ENCODE assay signal across 8 cellular contexts in genomic region chr2:148614024-148614331, GRCh38. TPM values are rescaled to one million over a fixed set of nuclear protein-coding genes. Genes with fewer than 3 reads are reported as not detected.
DNase-seq lines count a peak whose midpoint lies in the region; ATAC-seq and TF ChIP-seq lines count a peak whose summit lies in the region.

No MANE protein-coding gene starts in this region.

- H3K9me2 ChIP-seq in GM23338 (ENCODE audit: insufficient read depth), result 0 out of 2 replicates have a peak, but pooled peaks cover 8% of the 10 kb centered on the region

- H3K4me3 Mint-ChIP-seq in GM23338, result no peak overlapping the region; the same call in 2 of the 3 replicates

- no peak for TF ChIP-seq CTCF in GM23338 (conservative IDR thresholded peaks at IDR 0.05; ENCODE audit: low read depth in 2 of 2)
- no peak for TF ChIP-seq CTCF in foreskin keratinocyte (conservative IDR thresholded peaks at IDR 0.05)
- no peak for TF ChIP-seq CTCF in upper lobe of left lung (IDR thresholded peaks at IDR 0.05)

- no peaks in the 10 kb centered on the region for H3F3A ChIP-seq in GM23338 (replicated peaks; ENCODE audit: low read depth)

- H3K4me3 ChIP-seq in GM23338 (no peak overlapping the region), upper lobe of left lung (no peak overlapping the region)

- no peaks in the 10 kb centered on the region for H4K20me1 ChIP-seq in GM23338 (replicated peaks; ENCODE audit: insufficient read depth)

- 75 to 100% methylated on average over 1 of the region's 1 CpG for WGBS in upper lobe of left lung, 2 donors

- no peaks in the 10 kb centered on the region for H3K9me3 ChIP-seq in upper lobe of left lung

- H3K4me1 ChIP-seq in GM23338 (ENCODE audit: insufficient read depth) (peaks cover 28% of the 10 kb centered on the region), foreskin keratinocyte (peaks cover 19% of the 10 kb centered on the region), upper lobe of left lung (peaks cover 14 to 25% (median 18%) of the 10 kb centered on the region in 4 donors)

- peak; percentile 30 for DNase-seq in Daoy (ENCODE audit: low read depth)
- peak; percentile 76 for DNase-seq in GM23338 (ENCODE audit: low spot score)
- DNase-seq in NCI-H1436 treated with DMSO at 0.1 percent for 48 hours (lab: John Stamatoyannopoulos, UW), result peak; percentile 29
- peak in 1 of 2 donors; percentile 45 for DNase-seq in foreskin keratinocyte
- no peak for DNase-seq in upper lobe of left lung
- DNase-seq in NCI-H1092 (lab: John Stamatoyannopoulos, UW), result no peak
- DNase-seq in activated gamma-delta T cell treated with Interleukin-2 at 50 U/mL for 16 hours, result no peak

- H3K27me3 Mint-ChIP-seq in GM23338 (ENCODE audit: insufficient read depth, low read depth, poor library complexity), result no peaks in the 10 kb centered on the region

- peak overlapping the region; percentile 93 for H3K27ac Mint-ChIP-seq in GM23338

- ATAC-seq in GM23338, result peak; percentile 94
- ATAC-seq in foreskin keratinocyte, result peak; percentile 42
- ATAC-seq in upper lobe of left lung (ENCODE audit: low FRiP score in 2 of 2), result peak in 1 of 2 donors; percentile 23
- no peak for ATAC-seq in GM18502 (IDR thresholded peaks at IDR 0.05; ENCODE audit: poor library complexity, unreplicated experiment)

- H3K4me1 Mint-ChIP-seq in GM23338, result peaks cover 25% of the 10 kb centered on the region

- TF ChIP-seq POLR2A in upper lobe of left lung (IDR thresholded peaks at IDR 0.05), result no peak

- peak overlapping the region; percentile 40 for H3K4me2 ChIP-seq in GM23338

- no peaks in the 10 kb centered on the region for H3K36me3 Mint-ChIP-seq in GM23338 (ENCODE audit: low read depth)

- H2AFZ ChIP-seq in GM23338, result peak overlapping the region; percentile 8; the same call in 1 of the 2 replicates

- no peaks in the 10 kb centered on the region for H3K9me3 Mint-ChIP-seq in GM23338

- H3K27ac ChIP-seq in GM23338 (ENCODE audit: low read depth) (peak overlapping the region; percentile 85), foreskin keratinocyte (peak overlapping the region; percentile 80), upper lobe of left lung (peak overlapping the region; percentile 55 to 65 (median 59))

- H3K27me3 ChIP-seq in GM23338 (ENCODE audit: insufficient read depth) (no peaks in the 10 kb centered on the region), foreskin keratinocyte (no peaks in the 10 kb centered on the region), upper lobe of left lung (no peaks in the 10 kb centered on the region)

- H3K36me3 ChIP-seq in GM23338 (ENCODE audit: insufficient read depth), result no peaks in the 10 kb centered on the region
- no peaks in the 10 kb centered on the region for H3K36me3 ChIP-seq in upper lobe of left lung

- H3K79me2 ChIP-seq in GM23338 (replicated peaks; ENCODE audit: insufficient read depth), result no peaks in the 10 kb centered on the region

- TF ChIP-seq EP300 in upper lobe of left lung (IDR thresholded peaks at IDR 0.05), result no peak

TF ChIP-seq in GM23338, 12 proteins besides CTCF, POLR2A, EP300 and RAD21:
- TF ChIP-seq CREB1 (CRISPR knock-in tag; IDR thresholded peaks at IDR 0.05; ENCODE audit: low read depth) (no peak), ZNF331 (CRISPR knock-in tag; IDR thresholded peaks at IDR 0.05; ENCODE audit: low read depth) (no peak), STAT1 (IDR thresholded peaks at IDR 0.05; ENCODE audit: unreplicated experiment) (no peak), EZH2 (IDR thresholded peaks at IDR 0.05; ENCODE audit: low read depth, unreplicated experiment) (no peak), ZNF114 (CRISPR knock-in tag; IDR thresholded peaks at IDR 0.05) (no peak), POLR2AphosphoS5 (IDR thresholded peaks at IDR 0.05; ENCODE audit: low read depth) (no peak), EZH2phosphoT487 (IDR thresholded peaks at IDR 0.05; ENCODE audit: unreplicated experiment) (no peak)
- TF ChIP-seq, protein P1, sequence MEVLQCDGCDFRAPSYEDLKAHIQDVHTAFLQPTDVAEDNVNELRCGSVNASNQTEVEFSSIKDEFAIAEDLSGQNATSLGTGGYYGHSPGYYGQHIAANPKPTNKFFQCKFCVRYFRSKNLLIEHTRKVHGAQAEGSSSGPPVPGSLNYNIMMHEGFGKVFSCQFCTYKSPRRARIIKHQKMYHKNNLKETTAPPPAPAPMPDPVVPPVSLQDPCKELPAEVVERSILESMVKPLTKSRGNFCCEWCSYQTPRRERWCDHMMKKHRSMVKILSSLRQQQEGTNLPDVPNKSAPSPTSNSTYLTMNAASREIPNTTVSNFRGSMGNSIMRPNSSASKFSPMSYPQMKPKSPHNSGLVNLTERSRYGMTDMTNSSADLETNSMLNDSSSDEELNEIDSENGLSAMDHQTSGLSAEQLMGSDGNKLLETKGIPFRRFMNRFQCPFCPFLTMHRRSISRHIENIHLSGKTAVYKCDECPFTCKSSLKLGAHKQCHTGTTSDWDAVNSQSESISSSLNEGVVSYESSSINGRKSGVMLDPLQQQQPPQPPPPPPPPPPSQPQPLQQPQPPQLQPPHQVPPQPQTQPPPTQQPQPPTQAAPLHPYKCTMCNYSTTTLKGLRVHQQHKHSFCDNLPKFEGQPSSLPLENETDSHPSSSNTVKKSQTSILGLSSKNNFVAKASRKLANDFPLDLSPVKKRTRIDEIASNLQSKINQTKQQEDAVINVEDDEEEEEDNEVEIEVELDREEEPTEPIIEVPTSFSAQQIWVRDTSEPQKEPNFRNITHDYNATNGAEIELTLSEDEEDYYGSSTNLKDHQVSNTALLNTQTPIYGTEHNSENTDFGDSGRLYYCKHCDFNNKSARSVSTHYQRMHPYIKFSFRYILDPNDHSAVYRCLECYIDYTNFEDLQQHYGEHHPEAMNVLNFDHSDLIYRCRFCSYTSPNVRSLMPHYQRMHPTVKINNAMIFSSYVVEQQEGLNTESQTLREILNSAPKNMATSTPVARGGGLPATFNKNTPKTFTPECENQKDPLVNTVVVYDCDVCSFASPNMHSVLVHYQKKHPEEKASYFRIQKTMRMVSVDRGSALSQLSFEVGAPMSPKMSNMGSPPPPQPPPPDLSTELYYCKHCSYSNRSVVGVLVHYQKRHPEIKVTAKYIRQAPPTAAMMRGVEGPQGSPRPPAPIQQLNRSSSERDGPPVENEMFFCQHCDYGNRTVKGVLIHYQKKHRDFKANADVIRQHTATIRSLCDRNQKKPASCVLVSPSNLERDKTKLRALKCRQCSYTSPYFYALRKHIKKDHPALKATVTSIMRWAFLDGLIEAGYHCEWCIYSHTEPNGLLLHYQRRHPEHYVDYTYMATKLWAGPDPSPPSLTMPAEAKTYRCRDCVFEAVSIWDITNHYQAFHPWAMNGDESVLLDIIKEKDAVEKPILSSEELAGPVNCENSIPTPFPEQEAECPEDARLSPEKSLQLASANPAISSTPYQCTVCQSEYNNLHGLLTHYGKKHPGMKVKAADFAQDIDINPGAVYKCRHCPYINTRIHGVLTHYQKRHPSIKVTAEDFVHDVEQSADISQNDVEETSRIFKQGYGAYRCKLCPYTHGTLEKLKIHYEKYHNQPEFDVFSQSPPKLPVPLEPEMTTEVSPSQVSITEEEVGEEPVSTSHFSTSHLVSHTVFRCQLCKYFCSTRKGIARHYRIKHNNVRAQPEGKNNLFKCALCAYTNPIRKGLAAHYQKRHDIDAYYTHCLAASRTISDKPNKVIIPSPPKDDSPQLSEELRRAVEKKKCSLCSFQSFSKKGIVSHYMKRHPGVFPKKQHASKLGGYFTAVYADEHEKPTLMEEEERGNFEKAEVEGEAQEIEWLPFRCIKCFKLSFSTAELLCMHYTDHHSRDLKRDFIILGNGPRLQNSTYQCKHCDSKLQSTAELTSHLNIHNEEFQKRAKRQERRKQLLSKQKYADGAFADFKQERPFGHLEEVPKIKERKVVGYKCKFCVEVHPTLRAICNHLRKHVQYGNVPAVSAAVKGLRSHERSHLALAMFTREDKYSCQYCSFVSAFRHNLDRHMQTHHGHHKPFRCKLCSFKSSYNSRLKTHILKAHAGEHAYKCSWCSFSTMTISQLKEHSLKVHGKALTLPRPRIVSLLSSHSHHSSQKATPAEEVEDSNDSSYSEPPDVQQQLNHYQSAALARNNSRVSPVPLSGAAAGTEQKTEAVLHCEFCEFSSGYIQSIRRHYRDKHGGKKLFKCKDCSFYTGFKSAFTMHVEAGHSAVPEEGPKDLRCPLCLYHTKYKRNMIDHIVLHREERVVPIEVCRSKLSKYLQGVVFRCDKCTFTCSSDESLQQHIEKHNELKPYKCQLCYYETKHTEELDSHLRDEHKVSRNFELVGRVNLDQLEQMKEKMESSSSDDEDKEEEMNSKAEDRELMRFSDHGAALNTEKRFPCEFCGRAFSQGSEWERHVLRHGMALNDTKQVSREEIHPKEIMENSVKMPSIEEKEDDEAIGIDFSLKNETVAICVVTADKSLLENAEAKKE (CRISPR knock-in tag; IDR thresholded peaks at IDR 0.05), result no peak
- TF ChIP-seq, protein P2, sequence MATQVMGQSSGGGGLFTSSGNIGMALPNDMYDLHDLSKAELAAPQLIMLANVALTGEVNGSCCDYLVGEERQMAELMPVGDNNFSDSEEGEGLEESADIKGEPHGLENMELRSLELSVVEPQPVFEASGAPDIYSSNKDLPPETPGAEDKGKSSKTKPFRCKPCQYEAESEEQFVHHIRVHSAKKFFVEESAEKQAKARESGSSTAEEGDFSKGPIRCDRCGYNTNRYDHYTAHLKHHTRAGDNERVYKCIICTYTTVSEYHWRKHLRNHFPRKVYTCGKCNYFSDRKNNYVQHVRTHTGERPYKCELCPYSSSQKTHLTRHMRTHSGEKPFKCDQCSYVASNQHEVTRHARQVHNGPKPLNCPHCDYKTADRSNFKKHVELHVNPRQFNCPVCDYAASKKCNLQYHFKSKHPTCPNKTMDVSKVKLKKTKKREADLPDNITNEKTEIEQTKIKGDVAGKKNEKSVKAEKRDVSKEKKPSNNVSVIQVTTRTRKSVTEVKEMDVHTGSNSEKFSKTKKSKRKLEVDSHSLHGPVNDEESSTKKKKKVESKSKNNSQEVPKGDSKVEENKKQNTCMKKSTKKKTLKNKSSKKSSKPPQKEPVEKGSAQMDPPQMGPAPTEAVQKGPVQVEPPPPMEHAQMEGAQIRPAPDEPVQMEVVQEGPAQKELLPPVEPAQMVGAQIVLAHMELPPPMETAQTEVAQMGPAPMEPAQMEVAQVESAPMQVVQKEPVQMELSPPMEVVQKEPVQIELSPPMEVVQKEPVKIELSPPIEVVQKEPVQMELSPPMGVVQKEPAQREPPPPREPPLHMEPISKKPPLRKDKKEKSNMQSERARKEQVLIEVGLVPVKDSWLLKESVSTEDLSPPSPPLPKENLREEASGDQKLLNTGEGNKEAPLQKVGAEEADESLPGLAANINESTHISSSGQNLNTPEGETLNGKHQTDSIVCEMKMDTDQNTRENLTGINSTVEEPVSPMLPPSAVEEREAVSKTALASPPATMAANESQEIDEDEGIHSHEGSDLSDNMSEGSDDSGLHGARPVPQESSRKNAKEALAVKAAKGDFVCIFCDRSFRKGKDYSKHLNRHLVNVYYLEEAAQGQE (IDR thresholded peaks at IDR 0.05; ENCODE audit: unreplicated experiment), result no peak

RNA-seq across cellular contexts. Expression of gene EPC2, which starts 30.6 kb away (rescaled TPM):
- 13.0 and 23.7 TPM in 2 replicates for total RNA-seq in Daoy (2014; rRNA removed; shearing (Covaris generic))
- 27.0 and 28.2 TPM in 2 replicates for total RNA-seq in GM23338 (2014; rRNA removed; shearing (Covaris generic))
- polyA plus RNA-seq in GM23338 (2016; fragmentation: Nextera tagmentation; extraction: Ambion mirVana) (6.3 TPM in 2 replicates), foreskin keratinocyte (2.6 and 3.2 TPM in 2 replicates)
- total RNA-seq in foreskin keratinocyte (11.3 and 11.5 TPM in 2 replicates), upper lobe of left lung (10 to 100 TPM; 15.2 to 53.2 (median 31.5) TPM)

Comparison
In these comparisons a context has a peak if more than half of its experiments do, and no peak if none do; other contexts are left out.
1. DNase-seq: peak in Daoy (single experiment), GM23338 (single experiment) and NCI-H1436 treated with DMSO at 0.1 percent for 48 hours (single experiment); none in upper lobe of left lung (0 of 2), NCI-H1092 (single experiment) and activated gamma-delta T cell treated with Interleukin-2 at 50 U/mL for 16 hours (single experiment).
2. Peak in every context shown above with its lines, with median percentiles within 50 percentile points of each other: H3K27ac ChIP-seq.